In the genomic region with DNA sequence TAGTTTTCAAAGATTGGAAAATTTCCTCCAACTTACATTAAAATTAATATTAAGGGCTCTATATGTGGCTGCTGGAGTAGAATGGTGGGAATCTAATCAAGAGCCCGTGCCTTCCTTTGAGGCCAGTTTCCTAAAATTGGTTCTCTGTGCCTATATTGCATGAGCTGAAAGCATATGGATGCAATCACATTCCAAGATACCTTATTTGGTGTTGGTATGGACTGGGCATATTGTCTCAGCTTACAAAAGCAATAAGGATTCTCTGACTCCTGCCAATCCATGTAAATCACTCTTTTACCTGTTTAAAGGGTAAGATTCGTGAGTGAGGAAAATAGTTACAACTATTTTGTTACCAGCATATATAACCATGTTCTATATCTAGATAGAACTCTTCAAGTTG, we compare ENCODE assay signal across 20 cellular contexts.
DNase-seq lines count a peak whose midpoint lies in the region; ATAC-seq and TF ChIP-seq lines count a peak whose summit lies in the region.
"Had no signal": no experiment of that assay in that cellular context is flagged by ENCODE, and none has a peak within 500 bp of the region (broad histone marks: within the 10 kb centered on the region; RNA-seq: fewer than 3 reads in every experiment).

No MANE protein-coding gene starts in this region.

- H3K9me3 ChIP-seq in PC-3 (ENCODE audit: low read length) (no peaks in the 10 kb centered on the region), osteoblast (ENCODE audit: low read depth, low read length) (no peaks in the 10 kb centered on the region)

- H3K27me3 Mint-ChIP-seq in MCF 10A (ENCODE audit: insufficient read depth, unreplicated experiment), result no peaks in the 10 kb centered on the region

- peak overlapping the region; percentile 68 for H3K9ac ChIP-seq in PC-3 (ENCODE audit: low read length)

- CTCF ChIA-PET in PC-3 (lab: Charles Lee), result no interaction called here
- CTCF ChIA-PET in MCF 10A (lab: Yijun Ruan, JAX), result interaction anchor here (0.6 to 0.7 kb wide), 3 partner anchors 107 to 248 kb away, joined by 3 to 4 read pairs (median 3); no protein-coding TSS in a partner anchor

- H3K36me3 ChIP-seq in PC-3 (ENCODE audit: low read depth, low read length), result no peaks in the 10 kb centered on the region
- no peaks in the 10 kb centered on the region for H3K36me3 ChIP-seq in brain microvascular endothelial cell (replicated peaks)
- H3K36me3 ChIP-seq in osteoblast (ENCODE audit: insufficient read depth, low read length), result peaks cover 3% of the 10 kb centered on the region

- DNase-seq in EH (ENCODE audit: low read depth) (peak; percentile 49), PC-3 (peak; percentile 40), brain microvascular endothelial cell (no peak), osteoblast (ENCODE audit: insufficient read length, low spot score, missing footprints) (no peak), MCF 10A (ENCODE audit: unreplicated experiment) (no peak), germinal center (ENCODE audit: low spot score) (no peak)
- DNase-seq in activated effector memory CD4-positive, alpha-beta T cell treated with anti-CD3 and anti-CD28 coated beads, Interleukin-2, amount 50 U/mL, for 16 hours, result no peak
- no peak for DNase-seq in stimulated activated CD4-positive, alpha-beta T cell treated with anti-CD3 and anti-CD28 coated beads, Interleukin-4, amount 100 ng/mL, for 4 hours
- DNase-seq: CD4-positive, CD25-positive, alpha-beta regulatory T cell; DMS79; KBM-7; NCI-H1092 treated with DMSO at 0.1 percent for 48 hours; NCI-H1436 treated with DMSO at 0.1 percent for 48 hours; NCI-H1930; NCI-H226; NCI-H510A treated with DMSO at 0.1 percent for 48 hours; NCI-H748 treated with DMSO at 0.1 percent for 48 hours had no signal

- no peaks in the 10 kb centered on the region for H3K79me2 ChIP-seq in PC-3 (ENCODE audit: low read length)
- H3K79me2 ChIP-seq in osteoblast (ENCODE audit: insufficient read depth, low read length), result peaks cover 5% of the 10 kb centered on the region

- H3K4me1 ChIP-seq in PC-3 (ENCODE audit: insufficient read depth, low read length) (peaks cover 75% of the 10 kb centered on the region), osteoblast (ENCODE audit: insufficient read depth, low read length) (peaks cover 60% of the 10 kb centered on the region)

- H3K9me2 ChIP-seq in PC-3 (replicated peaks; ENCODE audit: low read length), result no peaks in the 10 kb centered on the region

- H3K27me3 ChIP-seq in PC-3 (ENCODE audit: low read length), result no peaks in the 10 kb centered on the region
- no peaks in the 10 kb centered on the region for H3K27me3 ChIP-seq in brain microvascular endothelial cell (replicated peaks)
- H3K27me3 ChIP-seq in osteoblast (ENCODE audit: insufficient read depth, low read length), result no peaks in the 10 kb centered on the region

- no peak for TF ChIP-seq CTCF in PC-3 (conservative IDR thresholded peaks at IDR 0.05; ENCODE audit: low read depth, low read length)
- no peak for TF ChIP-seq CTCF in brain microvascular endothelial cell (IDR thresholded peaks at IDR 0.05; ENCODE audit: low read depth, low read length, missing control alignments)
- no peak for TF ChIP-seq CTCF in osteoblast (IDR thresholded peaks at IDR 0.05; ENCODE audit: extremely low read depth, low read depth, low read length)
- TF ChIP-seq CTCF in MCF 10A (IDR thresholded peaks at IDR 0.05; ENCODE audit: unreplicated experiment), result no peak

- H3K36me3 Mint-ChIP-seq in MCF 10A (ENCODE audit: insufficient read depth, unreplicated experiment), result no peaks in the 10 kb centered on the region
- H3K36me3 Mint-ChIP-seq: CD4-positive, CD25-positive, alpha-beta regulatory T cell had no signal

- H3K4me2 ChIP-seq in PC-3 (ENCODE audit: low read length) (peak overlapping the region; percentile 69), osteoblast (ENCODE audit: insufficient read depth, low read length) (no peak overlapping the region)

- H3K4me1 Mint-ChIP-seq in MCF 10A (ENCODE audit: insufficient read depth, unreplicated experiment), result peaks cover 13% of the 10 kb centered on the region
- H3K4me1 Mint-ChIP-seq: CD4-positive, CD25-positive, alpha-beta regulatory T cell had no signal

- H3K4me3 Mint-ChIP-seq in MCF 10A (ENCODE audit: unreplicated experiment), result no peak overlapping the region
- H3K4me3 Mint-ChIP-seq: CD4-positive, CD25-positive, alpha-beta regulatory T cell had no signal

- no peaks in the 10 kb centered on the region for H3K9me3 Mint-ChIP-seq in MCF 10A (ENCODE audit: unreplicated experiment)

- no peak overlapping the region for H3K27ac Mint-ChIP-seq in MCF 10A (ENCODE audit: low read depth, unreplicated experiment)
- H3K27ac Mint-ChIP-seq: CD4-positive, CD25-positive, alpha-beta regulatory T cell had no signal

- H3K27ac ChIP-seq in PC-3 (ENCODE audit: low read length) (peak overlapping the region; percentile 95), brain microvascular endothelial cell (peak overlapping the region; percentile 92), osteoblast (ENCODE audit: low read depth, low read length) (peak overlapping the region; percentile 95)
- H3K27ac ChIP-seq: HL-60 had no signal

- H3K4me3 ChIP-seq in PC-3 (ENCODE audit: low read length), result peak overlapping the region; percentile 30; the same call in 1 of the 2 replicates
- no peak overlapping the region for H3K4me3 ChIP-seq in brain microvascular endothelial cell (ENCODE audit: low read depth, low read length)
- H3K4me3 ChIP-seq in osteoblast (ENCODE audit: insufficient read depth, low read length), result no peak overlapping the region
- H3K4me3 ChIP-seq: GM12878 had no signal

- intact Hi-C loops in PC-3 (cut with micrococcal nuclease), result loop anchor here (5.0 kb wide), 2 partner anchors 97 to 153 kb away; no protein-coding TSS in a partner anchor
- intact Hi-C loops in MCF 10A (cut with micrococcal nuclease), result no loop called here

- POLR2A ChIA-PET in PC-3 (lab: Charles Lee; ENCODE audit: unreplicated experiment), result interaction anchor here (0.6 kb wide), 1 partner anchor 53 kb away, joined by 9 read pairs; no protein-coding TSS in a partner anchor
- POLR2A ChIA-PET in MCF 10A (lab: Yijun Ruan, JAX), result no interaction called here

- H4K20me1 ChIP-seq in PC-3 (ENCODE audit: low read length), result no peaks in the 10 kb centered on the region
- H4K20me1 ChIP-seq in osteoblast (ENCODE audit: insufficient read depth, low read length), result no peaks in the 10 kb centered on the region

- in situ Hi-C loops in brain microvascular endothelial cell (cut with HindIII; ENCODE audit: low pct_ligation_motif_present, low sequenced_read_pairs), result no loop called here

- H2AFZ ChIP-seq in PC-3 (ENCODE audit: low read length) (no peak overlapping the region), osteoblast (ENCODE audit: low read length) (no peak overlapping the region)

- no TSS peak for BruUV-seq in PC-3 (replicated peaks; lab: Mats Ljungman, UMichigan)
- BruUV-seq in MCF 10A (replicated peaks; lab: Mats Ljungman, UMichigan), result no TSS peak

- peaks cover 12% of the 10 kb centered on the region for H3F3A ChIP-seq in PC-3 (ENCODE audit: low read length, unreplicated experiment)

- no peak for ATAC-seq in PC-3
- ATAC-seq: GM12878, HepG2 had no signal

Comparison
In these comparisons a context has a peak if more than half of its experiments do, and no peak if none do; other contexts are left out.
1. DNase-seq: peak in EH (single experiment) and PC-3 (single experiment); none in brain microvascular endothelial cell (single experiment), osteoblast (single experiment), MCF 10A (single experiment), activated effector memory CD4-positive, alpha-beta T cell treated with anti-CD3 and anti-CD28 coated beads, Interleukin-2, amount 50 U/mL, for 16 hours (single experiment), germinal center (single experiment) and stimulated activated CD4-positive, alpha-beta T cell treated with anti-CD3 and anti-CD28 coated beads, Interleukin-4, amount 100 ng/mL, for 4 hours (0 of 2).
2. Peak in every context shown above with its lines, with median percentiles within 50 percentile points of each other: H3K27ac ChIP-seq.